21 cellular contexts compared by ENCODE assay signal in genomic region chr1:230043102-230043501, GRCh38.
"Had no signal": no experiment of that assay in that cellular context is flagged by ENCODE, and none has a peak within 500 bp of the region (broad histone marks: within the 10 kb centered on the region; RNA-seq: fewer than 3 reads in every experiment).

No MANE protein-coding gene starts in this region.

- H3K27ac Mint-ChIP-seq: activated CD8-positive, alpha-beta memory T cell treated with anti-CD3 and anti-CD28 coated beads, Interleukin-2, amount 10 ng/mL, durations not matched to agents 7 days and 5 days; activated CD8-positive, alpha-beta T cell treated with anti-CD3 and anti-CD28 coated beads, Interleukin-2, amount 10 ng/mL, durations not matched to agents 7 days and 5 days; activated naive CD4-positive, alpha-beta T cell treated with anti-CD3 and anti-CD28 coated beads for 36 hours; activated naive CD8-positive, alpha-beta T cell treated with anti-CD3 and anti-CD28 coated beads for 36 hours; activated T-helper 17 cell treated with anti-CD3 and anti-CD28 coated beads, Interleukin-2, amount 50 U/mL, for 72 hours had no signal

- H3K4me1 ChIP-seq: SJCRH30 had no signal

- H3K27ac ChIP-seq: SJCRH30 had no signal

- DNase-seq: activated CD4-positive, alpha-beta T cell treated with anti-CD3 and anti-CD28 coated beads for 4 hours; activated CD8-positive, alpha-beta memory T cell treated with anti-CD3 and anti-CD28 coated beads, Interleukin-2, amount 10 ng/mL, durations not matched to agents 7 days and 5 days; activated CD8-positive, alpha-beta T cell treated with anti-CD3 and anti-CD28 coated beads, Interleukin-2, amount 10 ng/mL, durations not matched to agents 7 days and 5 days; activated gamma-delta T cell; activated naive CD4-positive, alpha-beta T cell treated with anti-CD3 and anti-CD28 coated beads for 36 hours; activated naive CD8-positive, alpha-beta T cell treated with anti-CD3 and anti-CD28 coated beads for 36 hours; activated T-cell treated with anti-CD3 and anti-CD28 coated beads for 4 hours; activated T-cell treated with anti-CD3 and anti-CD28 coated beads, Interleukin-2, amount 50 U/mL, for 48 hours; cerebellar nuclear complex; MG63; NCI-H1105 treated with DMSO at 0.1 percent for 48 hours; NCI-H1436 treated with DMSO at 0.1 percent for 48 hours; NCI-H187; NCI-H2081; NCI-H446; NCI-H524; RPMI8226; SJCRH30; SK-N-SH; T-helper 1 cell had no signal

- H3K36me3 Mint-ChIP-seq: activated naive CD8-positive, alpha-beta T cell treated with anti-CD3 and anti-CD28 coated beads for 36 hours had no signal

- H3K36me3 ChIP-seq: MG63, SJCRH30 had no signal

- H3K9me3 ChIP-seq: MG63, SJCRH30, SK-N-SH had no signal

- H3K4me1 Mint-ChIP-seq: activated naive CD8-positive, alpha-beta T cell treated with anti-CD3 and anti-CD28 coated beads for 36 hours; activated T-helper 17 cell treated with anti-CD3 and anti-CD28 coated beads, Interleukin-2, amount 50 U/mL, for 72 hours had no signal

- H3K4me2 ChIP-seq: SK-N-SH had no signal

- H3K9ac ChIP-seq: SK-N-SH had no signal

- H3K9me3 Mint-ChIP-seq: activated naive CD4-positive, alpha-beta T cell treated with anti-CD3 and anti-CD28 coated beads for 36 hours had no signal

- H3K4me3 ChIP-seq: MG63, SJCRH30 had no signal

- H3K4me3 Mint-ChIP-seq: activated CD8-positive, alpha-beta memory T cell treated with anti-CD3 and anti-CD28 coated beads, Interleukin-2, amount 10 ng/mL, durations not matched to agents 7 days and 5 days; activated CD8-positive, alpha-beta T cell treated with anti-CD3 and anti-CD28 coated beads, Interleukin-2, amount 10 ng/mL, durations not matched to agents 7 days and 5 days; activated naive CD4-positive, alpha-beta T cell treated with anti-CD3 and anti-CD28 coated beads for 36 hours; activated naive CD8-positive, alpha-beta T cell treated with anti-CD3 and anti-CD28 coated beads for 36 hours; activated T-helper 17 cell treated with anti-CD3 and anti-CD28 coated beads, Interleukin-2, amount 50 U/mL, for 72 hours had no signal
